ENCODE assay signal across 8 cellular contexts in the genomic region with DNA sequence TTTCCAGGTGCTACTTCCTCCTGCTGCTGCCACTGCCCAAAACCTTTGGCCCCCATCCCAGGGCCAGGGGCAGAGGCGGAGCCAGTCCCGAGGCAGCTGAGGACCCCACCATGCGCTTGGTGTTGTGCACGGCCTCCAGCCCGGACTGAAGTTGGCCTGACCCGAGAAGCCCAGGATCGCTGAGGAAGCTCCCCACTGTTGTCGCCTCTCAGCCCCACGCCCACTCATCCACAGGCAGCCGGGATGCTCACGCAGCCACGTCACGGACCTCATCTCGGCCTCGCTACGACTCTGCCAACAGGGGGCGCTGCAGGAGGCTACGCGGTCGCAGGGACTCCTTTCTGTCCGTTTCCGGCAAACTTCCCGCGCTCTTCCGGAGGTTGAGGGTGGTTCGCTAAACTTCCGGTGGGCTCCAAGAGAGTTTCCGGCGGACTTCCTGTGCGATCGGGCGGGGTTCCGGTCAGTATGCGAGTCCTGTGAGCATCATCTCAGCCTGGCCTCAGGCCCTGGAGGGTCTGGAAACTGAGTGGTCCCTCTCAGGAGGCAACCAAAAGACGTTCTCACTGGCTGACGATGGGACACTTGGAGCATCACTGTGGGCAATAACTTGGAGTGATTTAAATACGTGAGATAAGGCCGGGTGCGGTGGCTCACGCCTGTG.
DNase-seq lines count a peak whose midpoint lies in the region; ATAC-seq lines count a peak whose summit lies in the region.

No MANE protein-coding gene starts in this region.

- ATAC-seq in HG02981 (IDR thresholded peaks at IDR 0.05; ENCODE audit: unreplicated experiment) (no peak), HG03432 (IDR thresholded peaks at IDR 0.05; ENCODE audit: unreplicated experiment) (no peak)

- DNase-seq in CD1c-positive myeloid dendritic cell (ENCODE audit: extremely low spot score) (peak; percentile 85), NCI-H2227 treated with DMSO at 0.1 percent for 48 hours (lab: John Stamatoyannopoulos, UW) (peak; percentile 55), fibroblast of gingiva (ENCODE audit: low read depth) (peak; percentile 14), pons (ENCODE audit: low spot score) (peak; percentile 28), NCI-H510A (lab: John Stamatoyannopoulos, UW) (no peak)
- DNase-seq in activated T-cell treated with anti-CD3 and anti-CD28 coated beads, Interleukin-2, amount 50 U/mL, for 1 hour, result peak; percentile 68
